Comparison of ENCODE assay signal across 1 cellular context in genomic region chr18:24934231-24934932, GRCh38.
TF ChIP-seq lines count a peak whose summit lies in the region.

No MANE protein-coding gene starts in this region.

TF ChIP-seq in K562, 482 proteins besides CTCF, POLR2A, EP300 and RAD21 (continued from another document):
- TF ChIP-seq MCM2 (IDR thresholded peaks at IDR 0.05; ENCODE audit: low read depth) = no peak
- no peak for TF ChIP-seq KDM5B (IDR thresholded peaks at IDR 0.05; ENCODE audit: insufficient replicate concordance, low read depth, low read length)
- no peak for TF ChIP-seq SMARCE1 (IDR thresholded peaks at IDR 0.05)
- no peak for TF ChIP-seq ZHX1 (conservative IDR thresholded peaks at IDR 0.05; ENCODE audit: low read length)
TF ChIP-seq in K562: peak in this region for 0.
